ENCODE assay signal across 16 cellular contexts in the genomic region with DNA sequence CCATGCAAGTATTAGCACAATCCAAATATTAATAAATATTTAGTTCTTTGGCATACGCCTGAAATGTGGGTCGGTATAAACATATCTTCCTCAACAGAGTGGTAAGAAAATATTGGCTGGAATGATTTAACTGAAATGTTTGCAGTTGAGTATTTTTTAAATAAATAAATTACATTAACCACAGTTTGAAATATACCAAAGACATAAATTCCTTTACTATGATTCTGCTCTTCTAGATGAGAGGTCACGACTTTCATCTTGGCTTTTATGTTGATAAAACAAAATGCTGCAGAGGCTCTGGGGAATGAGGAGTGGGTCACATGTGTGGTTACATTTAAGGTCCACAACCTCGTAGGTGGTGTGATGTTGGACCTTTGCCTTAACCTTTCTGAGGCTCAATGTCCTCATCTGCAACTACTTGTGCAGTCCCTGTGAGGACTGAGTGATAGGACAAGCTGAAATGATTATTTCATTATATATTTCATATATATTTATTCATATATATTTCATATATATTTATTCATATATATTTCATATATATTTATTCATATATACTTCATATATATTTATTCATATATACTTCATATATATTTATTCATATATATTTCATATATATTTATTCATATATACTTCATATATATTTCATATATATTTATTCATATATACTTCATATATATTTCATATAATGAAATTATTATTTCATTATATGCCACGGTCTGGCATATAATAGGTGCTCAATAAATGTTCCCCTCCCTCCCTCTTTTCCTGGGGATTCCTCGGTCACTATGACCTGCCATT.
A peak's percentile ranks its signal among the peaks of the same experiment; 100 is the strongest.
DNase-seq lines count a peak whose midpoint lies in the region; ATAC-seq, FAIRE-seq and TF ChIP-seq lines count a peak whose summit lies in the region.
"Had no signal": no experiment of that assay in that cellular context is flagged by ENCODE, and none has a peak within 500 bp of the region (broad histone marks: within the 10 kb centered on the region; RNA-seq: fewer than 3 reads in every experiment).

No MANE protein-coding gene starts in this region.

- H3K27me3 ChIP-seq in small intestine (ENCODE audit: control insufficient read depth in 2 of 2, insufficient read depth in 2 of 2, low read length in 2 of 2), result no peaks in the 10 kb centered on the region
- H3K27me3 ChIP-seq: BLaER1 treated with 17β-estradiol and CSF1 and Interleukin-3, amounts not matched to agents 10 nM and 100 nM had no signal

- WGBS in small intestine, 3 donors, result 71 to 89% (median 83%) methylated on average over 6 of the region's 6 CpGs

- no peaks in the 10 kb centered on the region for H3K4me1 ChIP-seq in small intestine (ENCODE audit: control insufficient read depth in 2 of 2, insufficient read depth in 1 of 2, low read depth in 1 of 2, low read length in 1 of 2)
- H3K4me1 ChIP-seq: BLaER1 treated with 17β-estradiol and CSF1 and Interleukin-3, amounts not matched to agents 10 nM and 100 nM had no signal

- no peaks in the 10 kb centered on the region for H3K4me1 Mint-ChIP-seq in mesothelial cell of epicardium
- H3K4me1 Mint-ChIP-seq: GM23338 had no signal

- H3K27ac ChIP-seq in small intestine (ENCODE audit: low read depth in 1 of 2, low read length in 1 of 2), result no peak overlapping the region
- H3K27ac ChIP-seq: BLaER1 treated with 17β-estradiol and CSF1 and Interleukin-3, amounts not matched to agents 10 nM and 100 nM; PC-9 had no signal

- no peaks in the 10 kb centered on the region for H3K36me3 ChIP-seq in small intestine (ENCODE audit: control insufficient read depth in 2 of 2, insufficient read depth in 2 of 2, low read length in 2 of 2)
- H3K36me3 ChIP-seq: BLaER1 treated with 17β-estradiol and CSF1 and Interleukin-3, amounts not matched to agents 10 nM and 100 nM had no signal

- no peaks in the 10 kb centered on the region for H3K36me3 Mint-ChIP-seq in mesothelial cell of epicardium

- in situ Hi-C loops in GM13976 (cut with MboI; ENCODE audit: low sequenced_read_pairs, unreplicated experiment), result no loop called here

- TF ChIP-seq CTCF in mesothelial cell of epicardium (IDR thresholded peaks at IDR 0.05; ENCODE audit: unreplicated experiment) (no peak), GM13976 (IDR thresholded peaks at IDR 0.05; ENCODE audit: borderline replicate concordance, control extremely low read depth, extremely low read depth, insufficient read depth, missing control alignments) (no peak)

- no peak for ATAC-seq in HG03175 (IDR thresholded peaks at IDR 0.05; ENCODE audit: unreplicated experiment)
- ATAC-seq: GM23338, K562 had no signal

- H3K4me3 ChIP-seq in small intestine (ENCODE audit: low read depth in 1 of 2, low read length in 2 of 2), result no peak overlapping the region
- H3K4me3 ChIP-seq: BLaER1 treated with 17β-estradiol and CSF1 and Interleukin-3, amounts not matched to agents 10 nM and 100 nM; GM23338; K562; PC-9 had no signal

- DNase-seq in HCEC 1CT (peak; percentile 6), amniotic epithelial cell (ENCODE audit: low read depth) (peak; percentile 32), fibroblast of gingiva (ENCODE audit: low read depth) (peak; percentile 56), small intestine (no peak), mesothelial cell of epicardium (ENCODE audit: low spot score in 2 of 2, unreplicated experiment in 2 of 2) (no peak), GM13976 (ENCODE audit: low spot score) (no peak), cortex of kidney (lab: John Stamatoyannopoulos, UW) (no peak)
- DNase-seq: NCI-H1105, NCI-H1694 treated with DMSO at 0.1 percent for 48 hours, NCI-H345, NCI-H748 treated with DMSO at 0.1 percent for 48 hours, PC-9 had no signal

- no peak overlapping the region for H3K4me3 Mint-ChIP-seq in mesothelial cell of epicardium
- H3K4me3 Mint-ChIP-seq: GM23338 had no signal

- no peaks in the 10 kb centered on the region for H3K27me3 Mint-ChIP-seq in mesothelial cell of epicardium (ENCODE audit: low read depth)

- H3K27ac Mint-ChIP-seq in mesothelial cell of epicardium, result no peak overlapping the region
- H3K27ac Mint-ChIP-seq: GM23338 had no signal

- no peaks in the 10 kb centered on the region for H3K9me3 Mint-ChIP-seq in mesothelial cell of epicardium
- H3K9me3 Mint-ChIP-seq: GM23338 had no signal

- FAIRE-seq in small intestine (lab: Jason Lieb, UNC), result peak; percentile 99
- FAIRE-seq: K562 had no signal

- no peaks in the 10 kb centered on the region for H3K9me3 ChIP-seq in small intestine (ENCODE audit: control insufficient read depth, low read depth)
- H3K9me3 ChIP-seq: BLaER1 treated with 17β-estradiol and CSF1 and Interleukin-3, amounts not matched to agents 10 nM and 100 nM had no signal

Comparison
In these comparisons a context has a peak if more than half of its experiments do, and no peak if none do; other contexts are left out.
1. DNase-seq: peak in HCEC 1CT (single experiment), amniotic epithelial cell (single experiment) and fibroblast of gingiva (single experiment); none in small intestine (single experiment), mesothelial cell of epicardium (0 of 2), GM13976 (single experiment) and cortex of kidney (single experiment).